In the genomic region with DNA sequence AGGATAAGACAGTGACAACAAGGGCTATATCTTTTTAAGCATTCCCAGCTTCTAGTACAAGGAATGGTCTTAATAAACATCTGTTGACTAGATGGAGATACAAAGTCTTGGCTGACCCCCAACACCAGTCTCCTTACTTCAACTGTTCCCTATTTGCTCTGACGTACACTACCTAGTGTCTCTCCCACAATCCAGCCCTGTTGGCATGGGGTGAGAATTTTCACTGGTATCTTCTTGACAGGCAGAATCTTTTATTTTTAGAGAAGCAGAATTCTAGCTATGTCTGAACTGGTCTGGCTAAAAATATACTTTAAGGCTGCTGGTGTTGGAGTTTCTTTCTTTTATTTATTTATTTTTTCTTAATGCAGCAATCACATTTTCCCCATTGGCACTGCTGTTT, we compare ENCODE assay signal across 27 cellular contexts.
"Had no signal": no experiment of that assay in that cellular context is flagged by ENCODE, and none has a peak within 500 bp of the region (broad histone marks: within the 10 kb centered on the region; RNA-seq: fewer than 3 reads in every experiment).

No MANE protein-coding gene starts in this region.

- H3K27ac Mint-ChIP-seq: activated B cell treated with CpG ODN at 0.5 μM for 24 hours; activated CD4-positive, alpha-beta T cell treated with anti-CD3 and anti-CD28 coated beads for 36 hours; activated naive CD4-positive, alpha-beta T cell treated with anti-CD3 and anti-CD28 coated beads, Interleukin-2, amount 50 U/mL, for 72 hours; activated T-cell treated with anti-CD3 and anti-CD28 coated beads, Interleukin-2, amount 50 U/mL, for 24 hours; activated T-helper 17 cell treated with anti-CD3 and anti-CD28 coated beads, Interleukin-2, amount 50 U/mL, for 72 hours; brain; naive thymus-derived CD4-positive, alpha-beta T cell; neural progenitor cell; progenitor cell of endocrine pancreas; T-helper 17 cell had no signal

- H3K27me3 ChIP-seq: neural progenitor cell, thyroid gland, upper lobe of right lung had no signal

- H3K4me3 ChIP-seq: mucosa of descending colon, neural progenitor cell, thyroid gland, upper lobe of right lung had no signal

- DNase-seq: activated B cell treated with CpG ODN at 0.5 μM for 24 hours; activated CD4-positive, alpha-beta T cell treated with anti-CD3 and anti-CD28 coated beads for 36 hours; activated CD4-positive, alpha-beta T cell treated with anti-CD3 and anti-CD28 coated beads, Interleukin-2, amount 50 U/mL, for 4 hours; activated CD8-positive, alpha-beta memory T cell treated with anti-CD3 and anti-CD28 coated beads for 24 hours; activated CD8-positive, alpha-beta memory T cell treated with anti-CD3 and anti-CD28 coated beads, Interleukin-2, amount 50 U/mL, for 4 hours; activated T-cell treated with anti-CD3 and anti-CD28 coated beads, Interleukin-2, amount 50 U/mL, for 24 hours; aorta; central memory CD4-positive, alpha-beta T cell; dermis blood vessel endothelial cell; effector memory CD4-positive, alpha-beta T cell; glutamatergic neuron; hypothalamus; mesendoderm; mucosa of descending colon; naive thymus-derived CD4-positive, alpha-beta T cell; retina; stimulated activated CD4-positive, alpha-beta T cell treated with anti-CD3 and anti-CD28 coated beads, Interleukin-12 subunit alpha, Interleukin-12 subunit beta, amount 100 ng/mL, for 4 hours; stimulated activated CD4-positive, alpha-beta T cell treated with anti-CD3 and anti-CD28 coated beads, Interleukin-4, amount 100 ng/mL, for 4 hours; stimulated activated naive CD8-positive, alpha-beta T cell treated with anti-CD3 and anti-CD28 coated beads, Interleukin-15, Interleukin-2, amounts not matched to agents 100 U/mL and 50 U/mL, for 24 hours; T-helper 17 cell; thyroid gland; upper lobe of right lung had no signal

- H3K27ac ChIP-seq: neural progenitor cell, thyroid gland, upper lobe of right lung had no signal

- H2AFZ ChIP-seq: neural progenitor cell had no signal

- H3K9ac ChIP-seq: neural progenitor cell had no signal

- H3K4me3 Mint-ChIP-seq: activated B cell treated with CpG ODN at 0.5 μM for 24 hours; activated CD4-positive, alpha-beta T cell treated with anti-CD3 and anti-CD28 coated beads for 36 hours; activated T-cell treated with anti-CD3 and anti-CD28 coated beads, Interleukin-2, amount 50 U/mL, for 24 hours; activated T-helper 17 cell treated with anti-CD3 and anti-CD28 coated beads, Interleukin-2, amount 50 U/mL, for 72 hours; brain; naive thymus-derived CD4-positive, alpha-beta T cell; neural progenitor cell; T-helper 17 cell had no signal

- H3K36me3 Mint-ChIP-seq: activated naive CD4-positive, alpha-beta T cell treated with anti-CD3 and anti-CD28 coated beads, Interleukin-2, amount 50 U/mL, for 72 hours had no signal

- H3K9me3 Mint-ChIP-seq: activated B cell treated with CpG ODN at 0.5 μM for 24 hours; activated naive CD4-positive, alpha-beta T cell treated with anti-CD3 and anti-CD28 coated beads, Interleukin-2, amount 50 U/mL, for 72 hours; activated T-cell treated with anti-CD3 and anti-CD28 coated beads, Interleukin-2, amount 50 U/mL, for 24 hours; activated T-helper 17 cell treated with anti-CD3 and anti-CD28 coated beads, Interleukin-2, amount 50 U/mL, for 72 hours; brain; naive thymus-derived CD4-positive, alpha-beta T cell; neural progenitor cell had no signal

- H3K9me3 ChIP-seq: mucosa of descending colon, thyroid gland, upper lobe of right lung had no signal

- H3K4me1 ChIP-seq: thyroid gland, upper lobe of right lung had no signal

- ATAC-seq: activated CD4-positive, alpha-beta T cell treated with anti-CD3 and anti-CD28 coated beads for 36 hours; activated naive CD4-positive, alpha-beta T cell treated with anti-CD3 and anti-CD28 coated beads, Interleukin-2, amount 50 U/mL, for 72 hours; activated T-helper 17 cell treated with anti-CD3 and anti-CD28 coated beads, Interleukin-2, amount 50 U/mL, for 72 hours; mucosa of descending colon; naive thymus-derived CD4-positive, alpha-beta T cell; stimulated activated naive CD8-positive, alpha-beta T cell treated with anti-CD3 and anti-CD28 coated beads, Interleukin-15, Interleukin-2, amounts not matched to agents 100 U/mL and 50 U/mL, for 24 hours; T-helper 17 cell; upper lobe of right lung had no signal

- H3K27me3 Mint-ChIP-seq: activated B cell treated with CpG ODN at 0.5 μM for 24 hours; activated CD4-positive, alpha-beta T cell treated with anti-CD3 and anti-CD28 coated beads for 36 hours; activated T-cell treated with anti-CD3 and anti-CD28 coated beads, Interleukin-2, amount 50 U/mL, for 24 hours; activated T-helper 17 cell treated with anti-CD3 and anti-CD28 coated beads, Interleukin-2, amount 50 U/mL, for 72 hours; brain; naive thymus-derived CD4-positive, alpha-beta T cell; progenitor cell of endocrine pancreas; T-helper 17 cell had no signal

- H3K36me3 ChIP-seq: neural progenitor cell had no signal

- H3K4me2 ChIP-seq: neural progenitor cell had no signal

- H3K4me1 Mint-ChIP-seq: activated B cell treated with CpG ODN at 0.5 μM for 24 hours; activated T-helper 17 cell treated with anti-CD3 and anti-CD28 coated beads, Interleukin-2, amount 50 U/mL, for 72 hours; T-helper 17 cell had no signal
